Comparison of ENCODE assay signal across 3 cellular contexts in genomic region chr18:56176750-56177149, GRCh38.
TF ChIP-seq lines count a peak whose summit lies in the region.

No MANE protein-coding gene starts in this region.

TF ChIP-seq in A549, 52 proteins besides CTCF, POLR2A, EP300 and RAD21 (continued from another document):
- no peak for TF ChIP-seq BCL3 (IDR thresholded peaks at IDR 0.05)
- TF ChIP-seq TP53 (CRISPR knock-in tag; IDR thresholded peaks at IDR 0.05) = no peak
- TF ChIP-seq CBX2 (IDR thresholded peaks at IDR 0.05; ENCODE audit: borderline replicate concordance, low read depth) = no peak
TF ChIP-seq in A549: peak in this region for 1.

TF ChIP-seq in IMR-90, 13 proteins besides CTCF, POLR2A, EP300 and RAD21 (continued from another document):
- no peak for TF ChIP-seq USF2 (IDR thresholded peaks at IDR 0.05; ENCODE audit: low read depth, low read length)
- peak; percentile 72 for TF ChIP-seq MAFK (IDR thresholded peaks at IDR 0.05; ENCODE audit: low read depth, low read length)
- TF ChIP-seq MXI1 (IDR thresholded peaks at IDR 0.05; ENCODE audit: borderline replicate concordance, low read depth, low read length) = no peak
- TF ChIP-seq MAZ (IDR thresholded peaks at IDR 0.05; ENCODE audit: borderline replicate concordance, low read depth, low read length) = no peak
- TF ChIP-seq CHD1 (IDR thresholded peaks at IDR 0.05; ENCODE audit: low read depth, low read length) = no peak

TF ChIP-seq in K562, 482 proteins besides CTCF, POLR2A, EP300 and RAD21 (continued from another document):
- TF ChIP-seq ZBTB2 (IDR thresholded peaks at IDR 0.05) (no peak), ARID3A (IDR thresholded peaks at IDR 0.05; ENCODE audit: borderline replicate concordance, low read depth, low read length) (no peak), POLR2G (IDR thresholded peaks at IDR 0.05; ENCODE audit: low read depth, low read length) (no peak), MAFF (IDR thresholded peaks at IDR 0.05; ENCODE audit: low read length) (peak; percentile 12; the same call in 1 of the 2 replicates), MAFK (IDR thresholded peaks at IDR 0.05; ENCODE audit: low read length) (peak; percentile 4; the same call in 1 of the 2 replicates), ZNF316 (IDR thresholded peaks at IDR 0.05) (0 out of 2 replicates have a peak, but pooled peaks have one; percentile 35)
- TF ChIP-seq, protein P1, sequence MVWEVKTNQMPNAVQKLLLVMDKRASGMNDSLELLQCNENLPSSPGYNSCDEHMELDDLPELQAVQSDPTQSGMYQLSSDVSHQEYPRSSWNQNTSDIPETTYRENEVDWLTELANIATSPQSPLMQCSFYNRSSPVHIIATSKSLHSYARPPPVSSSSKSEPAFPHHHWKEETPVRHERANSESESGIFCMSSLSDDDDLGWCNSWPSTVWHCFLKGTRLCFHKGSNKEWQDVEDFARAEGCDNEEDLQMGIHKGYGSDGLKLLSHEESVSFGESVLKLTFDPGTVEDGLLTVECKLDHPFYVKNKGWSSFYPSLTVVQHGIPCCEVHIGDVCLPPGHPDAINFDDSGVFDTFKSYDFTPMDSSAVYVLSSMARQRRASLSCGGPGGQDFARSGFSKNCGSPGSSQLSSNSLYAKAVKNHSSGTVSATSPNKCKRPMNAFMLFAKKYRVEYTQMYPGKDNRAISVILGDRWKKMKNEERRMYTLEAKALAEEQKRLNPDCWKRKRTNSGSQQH (CRISPR knock-in tag; IDR thresholded peaks at IDR 0.05) = no peak
